2 cellular contexts compared by ENCODE assay signal in genomic region chr15:39127151-39127815, GRCh38.
TF ChIP-seq lines count a peak whose summit lies in the region.

No MANE protein-coding gene starts in this region.

TF ChIP-seq in SK-N-SH, 30 proteins besides CTCF, POLR2A, EP300 and RAD21 (continued from another document):
- TF ChIP-seq USF2 (IDR thresholded peaks at IDR 0.05; ENCODE audit: borderline replicate concordance, low read depth, low read length) (no peak), NFIC (IDR thresholded peaks at IDR 0.05; ENCODE audit: borderline replicate concordance) (no peak), MAX (IDR thresholded peaks at IDR 0.05; ENCODE audit: low read depth) (no peak), PBX3 (IDR thresholded peaks at IDR 0.05) (no peak)

TF ChIP-seq in SK-N-SH treated with all-trans-retinoic acid at 6 μM for 48 hours, 23 proteins besides CTCF, POLR2A, EP300 and RAD21 (continued from another document):
- no peak for TF ChIP-seq POU6F1 (CRISPR knock-in tag; IDR thresholded peaks at IDR 0.05; ENCODE audit: borderline replicate concordance, low read depth)
